ENCODE assay signal across 1 cellular context in the genomic region with DNA sequence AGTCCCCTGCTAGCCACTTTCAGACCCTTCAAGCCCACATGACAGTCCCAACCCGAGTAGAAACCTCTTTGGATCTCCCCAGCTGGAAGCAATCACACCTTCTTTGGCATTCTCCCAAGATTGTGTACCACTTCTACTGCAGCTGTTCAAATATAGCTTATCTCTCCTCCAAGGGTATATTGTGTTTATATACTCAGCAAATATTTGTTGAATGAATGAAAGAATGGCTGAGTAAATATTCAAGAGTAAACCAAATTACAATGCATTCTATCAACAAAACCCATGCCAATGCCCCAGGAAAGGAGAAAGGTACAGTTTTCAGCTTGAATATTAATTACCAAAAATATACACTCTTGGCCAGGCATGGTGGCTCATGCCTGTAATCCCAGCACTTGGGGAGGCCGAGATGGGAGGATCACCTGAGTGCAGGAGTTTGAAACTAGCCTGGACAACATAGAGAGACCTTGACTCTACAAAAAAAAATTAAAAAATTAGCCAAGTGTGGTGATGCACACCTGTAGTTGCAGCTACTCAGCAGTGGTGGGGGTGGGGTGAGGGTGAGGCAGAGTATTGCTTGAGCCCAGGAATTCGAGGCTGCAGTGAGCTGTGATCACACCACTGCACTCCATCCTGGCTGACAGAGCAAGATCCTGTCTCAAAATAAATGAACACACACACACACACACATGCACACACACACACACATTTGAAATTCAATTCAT.
TF ChIP-seq lines count a peak whose summit lies in the region.

No MANE protein-coding gene starts in this region.

TF ChIP-seq in GM12878, 131 proteins besides CTCF, POLR2A, EP300 and RAD21 (continued from another document):
- no peak for TF ChIP-seq ZNF687 (IDR thresholded peaks at IDR 0.05)
- TF ChIP-seq RFX5 (IDR thresholded peaks at IDR 0.05; ENCODE audit: low read depth, low read length): no peak
